In genomic region chrX:21778236-21778635, GRCh38 we compare ENCODE assay signal across 34 cellular contexts. TPM values are rescaled to one million over a fixed set of nuclear protein-coding genes. Genes with fewer than 3 reads are reported as not detected.
"Had no signal": no experiment of that assay in that cellular context is flagged by ENCODE, and none has a peak within 500 bp of the region (broad histone marks: within the 10 kb centered on the region; RNA-seq: fewer than 3 reads in every experiment).

No MANE protein-coding gene starts in this region.

- H3K27ac Mint-ChIP-seq: activated CD4-positive, alpha-beta memory T cell treated with anti-CD3 and anti-CD28 coated beads for 36 hours; activated CD4-positive, alpha-beta T cell treated with anti-CD3 and anti-CD28 coated beads, Interleukin-2, amount 10 ng/mL, durations not matched to agents 24 days and 14 days; effector memory CD8-positive, alpha-beta T cell; progenitor cell of endocrine pancreas; stimulated activated memory B cell treated with anti-CD40 and anti-IgM and Interleukin-4, amounts not matched to agents 10 μg/mL and 1 μg/mL and 100 μg/mL, for 72 hours; stimulated activated naive CD8-positive, alpha-beta T cell treated with anti-CD3 and anti-CD28 coated beads, Interleukin-15, amount 100 ng/mL, for 72 hours had no signal

- H3K9me3 ChIP-seq: gastrocnemius medialis, ovary, upper lobe of left lung, vagina had no signal

- H3K36me3 ChIP-seq: brain microvascular endothelial cell, gastrocnemius medialis, ovary, upper lobe of left lung, vagina had no signal

- H3K4me1 Mint-ChIP-seq: stimulated activated memory B cell treated with anti-CD40 and anti-IgM and Interleukin-4, amounts not matched to agents 10 μg/mL and 1 μg/mL and 100 μg/mL, for 72 hours had no signal

- H3K4me3 ChIP-seq: coronary artery, dorsolateral prefrontal cortex, gastrocnemius medialis, hepatocyte, ovary, smooth muscle cell, upper lobe of left lung, vagina had no signal

- DNase-seq: activated CD4-positive, alpha-beta memory T cell treated with anti-CD3 and anti-CD28 coated beads for 36 hours; activated CD4-positive, alpha-beta T cell treated with anti-CD3 and anti-CD28 coated beads, Interleukin-2, amount 10 ng/mL, durations not matched to agents 24 days and 14 days; activated CD8-positive, alpha-beta memory T cell treated with anti-CD3 and anti-CD28 coated beads, Interleukin-2, amount 50 U/mL, for 4 hours; activated gamma-delta T cell; activated naive CD4-positive, alpha-beta T cell treated with anti-CD3 and anti-CD28 coated beads, Interleukin-2, amount 50 U/mL, for 16 hours; activated T-cell treated with anti-CD3 and anti-CD28 coated beads, Interleukin-2, amount 50 U/mL, for 1 hour; amniotic stem cell; brain microvascular endothelial cell; dorsolateral prefrontal cortex; effector memory CD8-positive, alpha-beta T cell; erythroblast; gastrocnemius medialis; midbrain; naive thymus-derived CD4-positive, alpha-beta T cell; ovary; retina; stimulated activated CD4-positive, alpha-beta T cell treated with anti-CD3 and anti-CD28 coated beads, Interleukin-1b, Interleukin-23, amount 100 ng/mL, for 48 hours; stimulated activated CD4-positive, alpha-beta T cell treated with anti-CD3 and anti-CD28 coated beads, Interleukin-4, amount 100 ng/mL, for 4 hours; stimulated activated CD8-positive, alpha-beta memory T cell treated with anti-CD3 and anti-CD28 coated beads, Interleukin-4, amount 100 ng/mL, for 48 hours; stimulated activated naive CD8-positive, alpha-beta T cell treated with anti-CD3 and anti-CD28 coated beads, Interleukin-15, amount 100 ng/mL, for 72 hours; substantia nigra; upper lobe of left lung had no signal

- H3K4me3 Mint-ChIP-seq: activated CD4-positive, alpha-beta memory T cell treated with anti-CD3 and anti-CD28 coated beads for 36 hours; effector memory CD8-positive, alpha-beta T cell; stimulated activated memory B cell treated with anti-CD40 and anti-IgM and Interleukin-4, amounts not matched to agents 10 μg/mL and 1 μg/mL and 100 μg/mL, for 72 hours; stimulated activated naive CD8-positive, alpha-beta T cell treated with anti-CD3 and anti-CD28 coated beads, Interleukin-15, amount 100 ng/mL, for 72 hours had no signal

- H3K36me3 Mint-ChIP-seq: activated CD4-positive, alpha-beta memory T cell treated with anti-CD3 and anti-CD28 coated beads for 36 hours; stimulated activated memory B cell treated with anti-CD40 and anti-IgM and Interleukin-4, amounts not matched to agents 10 μg/mL and 1 μg/mL and 100 μg/mL, for 72 hours had no signal

- H3K9me3 Mint-ChIP-seq: activated CD4-positive, alpha-beta memory T cell treated with anti-CD3 and anti-CD28 coated beads for 36 hours; effector memory CD8-positive, alpha-beta T cell; stimulated activated memory B cell treated with anti-CD40 and anti-IgM and Interleukin-4, amounts not matched to agents 10 μg/mL and 1 μg/mL and 100 μg/mL, for 72 hours; stimulated activated naive CD8-positive, alpha-beta T cell treated with anti-CD3 and anti-CD28 coated beads, Interleukin-15, amount 100 ng/mL, for 72 hours had no signal

- H3K27ac ChIP-seq: brain microvascular endothelial cell, coronary artery, dorsolateral prefrontal cortex, hepatocyte, ovary, upper lobe of left lung, vagina, VCaP had no signal

- H3K27me3 ChIP-seq: brain microvascular endothelial cell, gastrocnemius medialis, hepatocyte, ovary, upper lobe of left lung, vagina had no signal

- H3K27me3 Mint-ChIP-seq: activated CD4-positive, alpha-beta memory T cell treated with anti-CD3 and anti-CD28 coated beads for 36 hours; activated CD4-positive, alpha-beta T cell treated with anti-CD3 and anti-CD28 coated beads, Interleukin-2, amount 10 ng/mL, durations not matched to agents 24 days and 14 days; effector memory CD8-positive, alpha-beta T cell; naive thymus-derived CD4-positive, alpha-beta T cell; progenitor cell of endocrine pancreas; stimulated activated memory B cell treated with anti-CD40 and anti-IgM and Interleukin-4, amounts not matched to agents 10 μg/mL and 1 μg/mL and 100 μg/mL, for 72 hours; stimulated activated naive CD8-positive, alpha-beta T cell treated with anti-CD3 and anti-CD28 coated beads, Interleukin-15, amount 100 ng/mL, for 72 hours had no signal

- H3K4me1 ChIP-seq: upper lobe of left lung, vagina had no signal

RNA-seq across cellular contexts. Expression of gene SMPX, which starts 20.3 kb away (rescaled TPM):
- total RNA-seq: activated CD4-positive, alpha-beta memory T cell treated with anti-CD3 and anti-CD28 coated beads for 36 hours; activated CD4-positive, alpha-beta T cell treated with anti-CD3 and anti-CD28 coated beads, Interleukin-2, amount 10 ng/mL, durations not matched to agents 24 days and 14 days; activated CD8-positive, alpha-beta memory T cell treated with anti-CD3 and anti-CD28 coated beads for 36 hours; astrocyte; kidney epithelial cell; lower leg skin; naive thymus-derived CD4-positive, alpha-beta T cell; progenitor cell of endocrine pancreas; sciatic nerve; smooth muscle cell; vagina had no signal
